In the genomic region with DNA sequence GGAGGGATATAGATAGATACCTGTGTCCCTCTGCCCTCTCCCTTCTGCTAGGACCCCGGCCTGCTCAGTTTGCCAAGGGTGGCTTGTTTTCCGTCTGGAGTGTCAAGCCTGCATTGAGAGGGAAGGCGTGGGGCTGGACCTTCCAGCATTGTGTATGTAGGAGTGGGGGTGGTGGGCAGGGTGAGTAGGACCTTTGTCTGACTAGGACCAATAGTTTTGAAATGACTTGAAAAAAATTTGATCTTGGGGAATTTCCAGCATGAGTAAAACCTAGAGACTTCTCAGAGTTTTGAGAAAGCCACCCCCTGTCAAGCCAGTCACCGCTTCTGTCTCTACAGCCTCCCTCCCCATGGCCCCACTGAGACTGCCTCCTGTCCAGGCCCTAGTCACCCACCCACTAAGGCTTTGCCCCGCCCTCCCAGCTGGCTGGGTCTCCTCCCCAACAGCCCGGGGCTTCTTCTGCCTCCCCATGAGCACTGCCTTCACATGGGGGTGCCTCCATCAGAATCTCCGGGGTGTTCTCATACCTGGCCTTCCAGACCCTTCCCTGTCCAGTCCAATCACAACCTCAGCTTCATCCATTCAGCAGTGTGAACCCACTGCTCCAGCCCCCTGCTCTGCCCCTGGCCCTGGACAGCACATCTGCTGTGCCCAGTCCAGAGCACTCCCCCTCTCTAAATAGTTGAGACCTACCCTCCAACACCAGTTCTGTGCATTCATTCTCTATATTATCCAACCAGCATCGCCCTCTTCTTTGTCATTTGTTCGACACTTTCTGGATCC, we compare ENCODE assay signal across 8 cellular contexts.
A peak's percentile ranks its signal among the peaks of the same experiment; 100 is the strongest.
DNase-seq lines count a peak whose midpoint lies in the region; ATAC-seq and TF ChIP-seq lines count a peak whose summit lies in the region.

No MANE protein-coding gene starts in this region.

- 71 to 73% methylated on average over 9 of the region's 9 CpGs for WGBS in testis, 2 donors

- H3K4me1 ChIP-seq in testis (peaks cover 15% of the 10 kb centered on the region), ascending aorta (peaks cover 0 to 11% of the 10 kb centered on the region in 2 donors)

- H3K27me3 ChIP-seq in testis (no peaks in the 10 kb centered on the region), ascending aorta (no peaks in the 10 kb centered on the region)

- H3K36me3 Mint-ChIP-seq in T-helper 17 cell (ENCODE audit: low read depth) (peaks cover 9% of the 10 kb centered on the region), endothelial cell (ENCODE audit: low read depth, unreplicated experiment) (peaks cover 9% of the 10 kb centered on the region)

- no peak overlapping the region for H3K4me3 Mint-ChIP-seq in T-helper 17 cell
- H3K4me3 Mint-ChIP-seq in endothelial cell (ENCODE audit: unreplicated experiment), result peak overlapping the region; percentile 70

- TF ChIP-seq POLR2A in testis (IDR thresholded peaks at IDR 0.05), result no peak

- no peaks in the 10 kb centered on the region for H3K9me3 Mint-ChIP-seq in endothelial cell (ENCODE audit: unreplicated experiment)

- DNase-seq in T-helper 17 cell, result no peak
- DNase-seq in endothelial cell (ENCODE audit: low spot score), result no peak
- peak; percentile 63 for DNase-seq in stimulated activated CD8-positive, alpha-beta memory T cell treated with anti-CD3 and anti-CD28 coated beads, Interleukin-7, amount 100 ng/mL, for 24 hours (ENCODE audit: low read depth)
- DNase-seq in testis, result no peak
- DNase-seq in mesenteric fat pad (ENCODE audit: low spot score), result no peak
- DNase-seq in ascending aorta (ENCODE audit: low spot score in 2 of 2), result no peak

- H3K36me3 ChIP-seq in testis (ENCODE audit: low read depth, missing control alignments) (no peaks in the 10 kb centered on the region), ascending aorta (no peaks in the 10 kb centered on the region)

- H3K27ac Mint-ChIP-seq in T-helper 17 cell (peak overlapping the region; percentile 51), endothelial cell (ENCODE audit: unreplicated experiment) (no peak overlapping the region)

- H3K4me1 Mint-ChIP-seq in T-helper 17 cell (peaks cover 52% of the 10 kb centered on the region), endothelial cell (ENCODE audit: unreplicated experiment) (peaks cover 50% of the 10 kb centered on the region)

- H3K27ac ChIP-seq in testis (no peak overlapping the region), ascending aorta (no peak overlapping the region)

- no peaks in the 10 kb centered on the region for H3K9me3 ChIP-seq in T-helper 17 cell (ENCODE audit: control insufficient read depth, low read length, poor library complexity, severe bottlenecking)
- H3K9me3 ChIP-seq in testis, result no peaks in the 10 kb centered on the region
- H3K9me3 ChIP-seq in ascending aorta, result no peaks in the 10 kb centered on the region

- TF ChIP-seq CTCF in endothelial cell (IDR thresholded peaks at IDR 0.05; ENCODE audit: unreplicated experiment) (no peak), testis (IDR thresholded peaks at IDR 0.05) (no peak), ascending aorta (IDR thresholded peaks at IDR 0.05) (no peak)

- no peak overlapping the region for H3K4me3 ChIP-seq in testis
- H3K4me3 ChIP-seq in ascending aorta, result no peak overlapping the region

- intact Hi-C loops in testis (cut with DNase I; ENCODE audit: low total_unique reads) (no loop called here), ascending aorta (cut with DNase I) (no loop called here)

- H3K27me3 Mint-ChIP-seq in T-helper 17 cell (no peaks in the 10 kb centered on the region), endothelial cell (ENCODE audit: unreplicated experiment) (peaks cover 9% of the 10 kb centered on the region)

- ATAC-seq in GM18867 (IDR thresholded peaks at IDR 0.05; ENCODE audit: unreplicated experiment), result peak; percentile 89
- peak; percentile 90 for ATAC-seq in HG02759 (IDR thresholded peaks at IDR 0.05; ENCODE audit: unreplicated experiment)
- peak; percentile 60 for ATAC-seq in T-helper 17 cell
